21 cellular contexts compared by ENCODE assay signal in the genomic region with DNA sequence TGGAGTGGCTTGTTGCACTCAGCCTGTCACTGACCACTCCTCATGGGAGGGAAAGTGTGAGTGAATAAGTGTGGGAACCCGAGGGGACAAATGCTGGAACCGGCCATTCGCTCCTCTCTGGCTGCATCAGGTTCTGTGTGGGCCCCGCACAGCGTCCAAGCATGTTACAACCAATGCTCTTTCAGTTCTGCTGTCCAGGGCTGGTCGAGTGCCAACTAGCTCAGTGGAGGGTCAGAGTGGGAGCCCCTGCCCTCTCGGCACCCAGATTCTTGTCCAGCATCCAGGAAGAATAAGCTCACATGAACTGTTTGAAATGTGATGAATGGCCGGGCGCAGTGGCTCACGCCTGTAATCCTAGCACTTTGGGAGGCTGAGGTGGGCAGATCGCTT. TPM values are rescaled to one million over a fixed set of nuclear protein-coding genes. Genes with fewer than 3 reads are reported as not detected.
DNase-seq lines count a peak whose midpoint lies in the region; ATAC-seq and TF ChIP-seq lines count a peak whose summit lies in the region.
"Had no signal": no experiment of that assay in that cellular context is flagged by ENCODE, and none has a peak within 500 bp of the region (broad histone marks: within the 10 kb centered on the region; RNA-seq: fewer than 3 reads in every experiment).

No MANE protein-coding gene starts in this region.

- DNase-seq in CD14-positive monocyte (ENCODE audit: low spot score) = no peak
- no peak for DNase-seq in T-helper 17 cell
- no peak for DNase-seq in naive thymus-derived CD8-positive, alpha-beta T cell
- DNase-seq in stimulated activated naive CD8-positive, alpha-beta T cell treated with anti-CD3 and anti-CD28 coated beads, Interleukin-15, Interleukin-2, amounts not matched to agents 100 U/mL and 50 U/mL, for 24 hours = no peak
- DNase-seq in NCI-H524 (lab: John Stamatoyannopoulos, UW) = no peak
- DNase-seq in NCI-H2196 treated with DMSO at 0.1 percent for 48 hours (lab: John Stamatoyannopoulos, UW; ENCODE audit: unreplicated experiment) = no peak
- DNase-seq: ACHN, DMS153, GDM1, HCEC 1CT, KBM-7, NCI-H1694 treated with DMSO at 0.1 percent for 48 hours, NCI-H2107, NCI-H226, NCI-H524 treated with DMSO at 0.1 percent for 48 hours, PC-3, RPMI8226, SHP77 treated with DMSO at 0.1 percent for 48 hours, SK-N-SH had no signal

- H3K4me2 ChIP-seq in BLaER1 treated with 17β-estradiol and CSF1 and Interleukin-3, amounts not matched to agents 10 nM and 100 nM = peak overlapping the region in 10 of 11 experiments; percentile 13 to 96 (median 81); a peak in 18 of 22 replicates
- H3K4me2 ChIP-seq: SK-N-SH had no signal

- H3K4me1 ChIP-seq in BLaER1 treated with 17β-estradiol and CSF1 and Interleukin-3, amounts not matched to agents 10 nM and 100 nM = peaks cover 12 to 57% (median 53%) of the 10 kb centered on the region in 10 experiments

- H3K27me3 ChIP-seq in BLaER1 treated with 17β-estradiol and CSF1 and Interleukin-3, amounts not matched to agents 10 nM and 100 nM = no peaks in the 10 kb centered on the region

- no peak for TF ChIP-seq CTCF in CD14-positive monocyte (IDR thresholded peaks at IDR 0.05)

- H3K36me3 ChIP-seq in BLaER1 treated with 17β-estradiol and CSF1 and Interleukin-3, amounts not matched to agents 10 nM and 100 nM = no peaks in the 10 kb centered on the region

- intact Hi-C loops in CD14-positive monocyte (cut with micrococcal nuclease) = no loop called here

- H4K20me1 ChIP-seq in BLaER1 treated with 17β-estradiol and CSF1 and Interleukin-3, amounts not matched to agents 10 nM and 100 nM = no peaks in the 10 kb centered on the region; a peak in 1 of 22 replicates

- no peak overlapping the region for H3K4me3 ChIP-seq in BLaER1 treated with 17β-estradiol and CSF1 and Interleukin-3, amounts not matched to agents 10 nM and 100 nM

- H3K27ac ChIP-seq in BLaER1 treated with 17β-estradiol and CSF1 and Interleukin-3, amounts not matched to agents 10 nM and 100 nM = peak overlapping the region in 9 of 11 experiments; percentile 41 to 83 (median 59); a peak in 17 of 22 replicates

- peak overlapping the region in 5 of 11 experiments; percentile 10 to 49 (median 24); a peak in 5 of 22 replicates for H3K9ac ChIP-seq in BLaER1 treated with 17β-estradiol and CSF1 and Interleukin-3, amounts not matched to agents 10 nM and 100 nM
- H3K9ac ChIP-seq: SK-N-SH had no signal

- H3K9me3 Mint-ChIP-seq in CD14-positive monocyte = no peaks in the 10 kb centered on the region
- no peaks in the 10 kb centered on the region for H3K9me3 Mint-ChIP-seq in naive thymus-derived CD8-positive, alpha-beta T cell

- H3K27me3 Mint-ChIP-seq in CD14-positive monocyte (ENCODE audit: low read depth in 3 of 3) (peaks cover 0 to 5% (median 4%) of the 10 kb centered on the region in 3 donors), T-helper 17 cell (no peaks in the 10 kb centered on the region)
- H3K27me3 Mint-ChIP-seq in naive thymus-derived CD8-positive, alpha-beta T cell = no peaks in the 10 kb centered on the region

- H3K4me1 Mint-ChIP-seq in CD14-positive monocyte = peaks cover 48% of the 10 kb centered on the region
- H3K4me1 Mint-ChIP-seq in T-helper 17 cell = peaks cover 19% of the 10 kb centered on the region
- peaks cover 18 to 32% (median 28%) of the 10 kb centered on the region in 4 donors for H3K4me1 Mint-ChIP-seq in naive thymus-derived CD8-positive, alpha-beta T cell

- H3K27ac Mint-ChIP-seq in CD14-positive monocyte (peak overlapping the region; percentile 85 to 96 (median 94)), T-helper 17 cell (peak overlapping the region; percentile 65)
- peak overlapping the region in 9 of 10 donors; percentile 9 to 96 (median 93) for H3K27ac Mint-ChIP-seq in naive thymus-derived CD8-positive, alpha-beta T cell

- H3K36me3 Mint-ChIP-seq in CD14-positive monocyte (no peaks in the 10 kb centered on the region), T-helper 17 cell (ENCODE audit: low read depth) (peaks cover 2% of the 10 kb centered on the region)
- H3K36me3 Mint-ChIP-seq in naive thymus-derived CD8-positive, alpha-beta T cell = no peaks in the 10 kb centered on the region

- H3K9me3 ChIP-seq in BLaER1 treated with 17β-estradiol and CSF1 and Interleukin-3, amounts not matched to agents 10 nM and 100 nM (replicated peaks in 1 of 11) = 0 out of 22 replicates have a peak, but pooled peaks cover 0 to 5% (median 0%) of the 10 kb centered on the region in 11 experiments
- no peaks in the 10 kb centered on the region for H3K9me3 ChIP-seq in T-helper 17 cell (ENCODE audit: control insufficient read depth, low read length, poor library complexity, severe bottlenecking)
- H3K9me3 ChIP-seq: SK-N-SH had no signal

- ATAC-seq in T-helper 17 cell = no peak
- ATAC-seq in naive thymus-derived CD8-positive, alpha-beta T cell = no peak
- no peak for ATAC-seq in stimulated activated naive CD8-positive, alpha-beta T cell treated with anti-CD3 and anti-CD28 coated beads, Interleukin-15, Interleukin-2, amounts not matched to agents 100 U/mL and 50 U/mL, for 24 hours
- ATAC-seq: PC-3 had no signal

- H3K4me3 Mint-ChIP-seq in CD14-positive monocyte (no peak overlapping the region), T-helper 17 cell (no peak overlapping the region)
- peak overlapping the region in 1 of 10 donors; percentile 5 for H3K4me3 Mint-ChIP-seq in naive thymus-derived CD8-positive, alpha-beta T cell

- POLR2A ChIA-PET in naive thymus-derived CD8-positive, alpha-beta T cell (lab: Charles Lee) = interaction anchor here (0.6 kb wide), 1 partner anchor 13 kb away, joined by 3 read pairs; no protein-coding TSS in a partner anchor

RNA-seq across cellular contexts. Expression of gene FBXO47, which starts 48.3 kb away (rescaled TPM):
- polyA plus RNA-seq in CD14-positive monocyte = not detected
- not detected for total RNA-seq in T-helper 17 cell
- under 1 TPM in 1 of 2 experiments, not detected in 1; 0.22 TPM for total RNA-seq in naive thymus-derived CD8-positive, alpha-beta T cell
- not detected for polyA plus RNA-seq in naive thymus-derived CD8-positive, alpha-beta T cell
- total RNA-seq: Daoy, PC-3 had no signal
- polyA plus RNA-seq: SK-N-SH had no signal
